ENCODE assay signal across 21 cellular contexts in genomic region chr5:122611401-122611800, GRCh38.
"Had no signal": no experiment of that assay in that cellular context is flagged by ENCODE, and none has a peak within 500 bp of the region (broad histone marks: within the 10 kb centered on the region; RNA-seq: fewer than 3 reads in every experiment).

No MANE protein-coding gene starts in this region.

- H3K9me3 Mint-ChIP-seq: activated CD4-positive, alpha-beta T cell treated with anti-CD3 and anti-CD28 coated beads, Interleukin-2, amount 10 ng/mL, durations not matched to agents 24 days and 14 days; activated CD8-positive, alpha-beta T cell treated with anti-CD3 and anti-CD28 coated beads for 36 hours; activated naive CD8-positive, alpha-beta T cell treated with anti-CD3 and anti-CD28 coated beads, Interleukin-2, amount 10 ng/mL, durations not matched to agents 7 days and 5 days; activated T-helper 2 cell treated with anti-CD3 and anti-CD28 coated beads, Interferon-gamma antibody, Interleukin-2, Interleukin-4, amounts not matched to agents 10 μg/mL and 5 μg/mL and 100 μg/mL, durations not matched to agents 14 hours and 24 hours and 36 hours; stimulated activated memory B cell treated with anti-CD40 and anti-IgM and Interleukin-4, amounts not matched to agents 10 μg/mL and 1 μg/mL and 100 μg/mL, for 72 hours had no signal

- H3K4me1 ChIP-seq: gastrocnemius medialis had no signal

- H3K27me3 Mint-ChIP-seq: activated CD4-positive, alpha-beta T cell treated with anti-CD3 and anti-CD28 coated beads, Interleukin-2, amount 10 ng/mL, durations not matched to agents 24 days and 14 days; activated CD8-positive, alpha-beta T cell treated with anti-CD3 and anti-CD28 coated beads for 36 hours; activated naive CD8-positive, alpha-beta T cell treated with anti-CD3 and anti-CD28 coated beads, Interleukin-2, amount 10 ng/mL, durations not matched to agents 7 days and 5 days; activated T-cell treated with anti-CD3 and anti-CD28 coated beads, Interleukin-2, amount 50 U/mL, for 24 hours; progenitor cell of endocrine pancreas; stimulated activated memory B cell treated with anti-CD40 and anti-IgM and Interleukin-4, amounts not matched to agents 10 μg/mL and 1 μg/mL and 100 μg/mL, for 72 hours had no signal

- H3K4me3 ChIP-seq: gastrocnemius medialis, lung, skin epidermis, testis had no signal

- H3K4me3 Mint-ChIP-seq: activated CD4-positive, alpha-beta T cell treated with anti-CD3 and anti-CD28 coated beads, Interleukin-2, amount 10 ng/mL, durations not matched to agents 24 days and 14 days; activated CD8-positive, alpha-beta T cell treated with anti-CD3 and anti-CD28 coated beads for 36 hours; activated naive CD8-positive, alpha-beta T cell treated with anti-CD3 and anti-CD28 coated beads, Interleukin-2, amount 10 ng/mL, durations not matched to agents 7 days and 5 days; activated T-cell treated with anti-CD3 and anti-CD28 coated beads, Interleukin-2, amount 50 U/mL, for 24 hours; immature natural killer cell; stimulated activated memory B cell treated with anti-CD40 and anti-IgM and Interleukin-4, amounts not matched to agents 10 μg/mL and 1 μg/mL and 100 μg/mL, for 72 hours had no signal

- H3K9me3 ChIP-seq: gastrocnemius medialis, testis had no signal

- DNase-seq: activated CD4-positive, alpha-beta T cell treated with anti-CD3 and anti-CD28 coated beads, Interleukin-2, amount 10 ng/mL, durations not matched to agents 24 days and 14 days; activated CD4-positive, CD25-positive, alpha-beta regulatory T cell; activated CD8-positive, alpha-beta T cell treated with anti-CD3 and anti-CD28 coated beads for 36 hours; activated naive CD4-positive, alpha-beta T cell treated with Interleukin-2 at 50 U/mL for 16 hours; activated naive CD8-positive, alpha-beta T cell treated with anti-CD3 and anti-CD28 coated beads, Interleukin-2, amount 10 ng/mL, durations not matched to agents 7 days and 5 days; activated T-cell treated with anti-CD3 and anti-CD28 coated beads, Interleukin-2, amount 50 U/mL, for 24 hours; amygdala; effector CD4-positive, alpha-beta T cell; gastrocnemius medialis; head of caudate nucleus; immature natural killer cell; right cardiac atrium; stimulated activated CD4-positive, alpha-beta T cell treated with anti-CD3 and anti-CD28 coated beads, Interleukin-4, amount 100 ng/mL, for 1 hour; T-helper 1 cell; T-helper 9 cell; testis had no signal

- H3K27me3 ChIP-seq: gastrocnemius medialis, testis had no signal

- H3K36me3 ChIP-seq: gastrocnemius medialis had no signal

- H3K27ac Mint-ChIP-seq: activated CD4-positive, alpha-beta T cell treated with anti-CD3 and anti-CD28 coated beads, Interleukin-2, amount 10 ng/mL, durations not matched to agents 24 days and 14 days; activated CD8-positive, alpha-beta T cell treated with anti-CD3 and anti-CD28 coated beads for 36 hours; activated naive CD8-positive, alpha-beta T cell treated with anti-CD3 and anti-CD28 coated beads, Interleukin-2, amount 10 ng/mL, durations not matched to agents 7 days and 5 days; activated T-cell treated with anti-CD3 and anti-CD28 coated beads, Interleukin-2, amount 50 U/mL, for 24 hours; activated T-helper 2 cell treated with anti-CD3 and anti-CD28 coated beads, Interferon-gamma antibody, Interleukin-2, Interleukin-4, amounts not matched to agents 10 μg/mL and 5 μg/mL and 100 μg/mL, durations not matched to agents 14 hours and 24 hours and 36 hours; immature natural killer cell; progenitor cell of endocrine pancreas; stimulated activated memory B cell treated with anti-CD40 and anti-IgM and Interleukin-4, amounts not matched to agents 10 μg/mL and 1 μg/mL and 100 μg/mL, for 72 hours had no signal

- H3K4me1 Mint-ChIP-seq: activated CD4-positive, alpha-beta T cell treated with anti-CD3 and anti-CD28 coated beads, Interleukin-2, amount 10 ng/mL, durations not matched to agents 24 days and 14 days; activated naive CD8-positive, alpha-beta T cell treated with anti-CD3 and anti-CD28 coated beads, Interleukin-2, amount 10 ng/mL, durations not matched to agents 7 days and 5 days; immature natural killer cell; stimulated activated memory B cell treated with anti-CD40 and anti-IgM and Interleukin-4, amounts not matched to agents 10 μg/mL and 1 μg/mL and 100 μg/mL, for 72 hours had no signal

- H3K36me3 Mint-ChIP-seq: activated naive CD8-positive, alpha-beta T cell treated with anti-CD3 and anti-CD28 coated beads, Interleukin-2, amount 10 ng/mL, durations not matched to agents 7 days and 5 days; immature natural killer cell; stimulated activated memory B cell treated with anti-CD40 and anti-IgM and Interleukin-4, amounts not matched to agents 10 μg/mL and 1 μg/mL and 100 μg/mL, for 72 hours had no signal

- H3K27ac ChIP-seq: gastrocnemius medialis, skin epidermis, testis had no signal
